8 cellular contexts compared by ENCODE assay signal in genomic region chr11:67804435-67805255, GRCh38.
A peak's percentile ranks its signal among the peaks of the same experiment; 100 is the strongest.
DNase-seq lines count a peak whose midpoint lies in the region; ATAC-seq and TF ChIP-seq lines count a peak whose summit lies in the region.
"Not testable (repeated sequence)": the region's sequence is repeated elsewhere in the genome, so short reads cannot be mapped to it uniquely, and the experiment has no call there.

No MANE protein-coding gene starts in this region.

- not testable (repeated sequence) for H3K27me3 ChIP-seq in Panc1 (ENCODE audit: control insufficient read depth, insufficient read depth, low read length); right lobe of liver; sigmoid colon

- not testable (repeated sequence) for TF ChIP-seq EP300 in sigmoid colon (IDR thresholded peaks at IDR 0.05)

- intact Hi-C loops in Panc1 (cut with micrococcal nuclease; ENCODE audit: unreplicated experiment); right lobe of liver (cut with DNase I): not testable (repeated sequence)
- intact Hi-C loops in sigmoid colon (cut with DNase I), result loop anchor here (1.0 to 10.0 kb wide), 2 partner anchors 174 to 690 kb away; partner anchors contain the start of gene KDM2A

- DNase-seq in ACHN (peak; percentile 50), HS-5 (ENCODE audit: low read depth) (peak; percentile 39)
- DNase-seq in Panc1 (ENCODE audit: low read depth, low spot score); epithelial cell of prostate (ENCODE audit: low read depth, low spot score); right lobe of liver; sigmoid colon: not testable (repeated sequence)
- DNase-seq in activated effector memory CD4-positive, alpha-beta T cell treated with anti-CD3 and anti-CD28 coated beads, Interleukin-2, amount 50 U/mL, for 16 hours, result peak; percentile 65

- not testable (repeated sequence) for TF ChIP-seq POLR2A in right lobe of liver (IDR thresholded peaks at IDR 0.05); sigmoid colon (IDR thresholded peaks at IDR 0.05)

- ATAC-seq in GM18873 (IDR thresholded peaks at IDR 0.05; ENCODE audit: low FRiP score, unreplicated experiment) (peak; percentile 32), Panc1 (peak; percentile 24; the same call in 1 of the 2 replicates), right lobe of liver (peak in 1 of 4 donors; percentile 8)

- not testable (repeated sequence) for H3K4me1 ChIP-seq in Panc1 (ENCODE audit: control insufficient read depth, insufficient read depth, low read length); right lobe of liver
- peaks cover 0 to 13% (median 10%) of the 10 kb centered on the region in 4 donors for H3K4me1 ChIP-seq in sigmoid colon

- WGBS in right lobe of liver (ENCODE audit: insufficient coverage, low coverage, low lambda C conversion rate, missing lambda C conversion rate), result 60% methylated on average over 1 of the region's 47 CpGs
- 2 to 4% methylated on average over 47 of the region's 47 CpGs for WGBS in sigmoid colon, 2 donors

- H3K4me3 ChIP-seq in Panc1 (ENCODE audit: low read depth in 2 of 2, low read length in 2 of 2), result peak overlapping the region; percentile 79 to 80
- H3K4me3 ChIP-seq in right lobe of liver, result peak overlapping the region; percentile 63 to 73 (median 64)
- peak overlapping the region; percentile 62 to 79 (median 74) for H3K4me3 ChIP-seq in sigmoid colon

- peak overlapping the region; percentile 87 for H3K27ac ChIP-seq in Panc1 (ENCODE audit: low read length)
- peak overlapping the region; percentile 66 for H3K27ac ChIP-seq in epithelial cell of prostate
- H3K27ac ChIP-seq in right lobe of liver, result not testable (repeated sequence)
- H3K27ac ChIP-seq in sigmoid colon, result peak overlapping the region; percentile 80 to 83 (median 82)

- BruUV-seq in Panc1 (replicated peaks; lab: Mats Ljungman, UMichigan), result not testable (repeated sequence)

- not testable (repeated sequence) for H3K9me3 ChIP-seq in Panc1 (ENCODE audit: control insufficient read depth, insufficient read depth, low read depth, low read length); right lobe of liver; sigmoid colon

- not testable (repeated sequence) for TF ChIP-seq CTCF in Panc1 (IDR thresholded peaks at IDR 0.05); right lobe of liver (IDR thresholded peaks at IDR 0.05); sigmoid colon (IDR thresholded peaks at IDR 0.05)

- POLR2A ChIA-PET in Panc1 (lab: Charles Lee), result not testable (repeated sequence)

- CTCF ChIA-PET in Panc1 (lab: Charles Lee), result not testable (repeated sequence)

- H3K36me3 ChIP-seq in Panc1 (ENCODE audit: control insufficient read depth, insufficient read depth, low read length); right lobe of liver; sigmoid colon: not testable (repeated sequence)

- in situ Hi-C loops in ACHN (cut with HindIII; ENCODE audit: low pct_ligation_motif_present, low pct_unique_long_range_greater_than_20kb, low sequenced_read_pairs); Panc1 (cut with HindIII; ENCODE audit: low pct_unique_long_range_greater_than_20kb, low sequenced_read_pairs): not testable (repeated sequence)
